ENCODE assay signal across 14 cellular contexts in the genomic region with DNA sequence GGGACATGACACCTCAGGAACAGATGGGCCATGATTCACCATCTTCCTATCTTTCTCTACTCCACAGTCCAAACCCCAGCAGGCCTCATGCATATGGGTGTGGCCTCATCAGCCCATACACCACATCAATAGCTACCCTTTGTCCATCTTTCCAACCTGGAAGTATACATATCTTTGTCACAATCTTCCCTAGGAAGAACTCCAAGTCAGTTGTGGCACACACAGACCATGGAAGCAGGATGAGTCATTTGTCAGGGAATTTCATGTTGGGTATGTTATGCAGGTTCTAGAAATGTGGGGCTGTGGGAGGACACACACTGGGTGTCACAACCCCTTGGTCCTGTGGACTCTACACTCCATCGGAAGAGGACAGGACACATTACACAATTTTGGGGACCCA. TPM values are rescaled to one million over a fixed set of nuclear protein-coding genes. Genes with fewer than 3 reads are reported as not detected.
DNase-seq lines count a peak whose midpoint lies in the region; ATAC-seq and TF ChIP-seq lines count a peak whose summit lies in the region.
"Had no signal": no experiment of that assay in that cellular context is flagged by ENCODE, and none has a peak within 500 bp of the region (broad histone marks: within the 10 kb centered on the region; RNA-seq: fewer than 3 reads in every experiment).

No MANE protein-coding gene starts in this region.

- POLR2A ChIA-PET in activated CD8-positive, alpha-beta T cell treated with anti-CD3 and anti-CD28 coated beads for 36 hours (lab: Charles Lee): no interaction called here

- H3K36me3 Mint-ChIP-seq in activated CD8-positive, alpha-beta T cell treated with anti-CD3 and anti-CD28 coated beads for 36 hours (ENCODE audit: low read depth): no peaks in the 10 kb centered on the region
- no peaks in the 10 kb centered on the region for H3K36me3 Mint-ChIP-seq in stimulated activated naive B cell treated with anti-CD40 and anti-IgM and Interleukin-4, amounts not matched to agents 10 μg/mL and 1 μg/mL and 100 μg/mL, for 72 hours
- H3K36me3 Mint-ChIP-seq: CD8-positive, alpha-beta memory T cell had no signal

- CTCF ChIA-PET in activated CD8-positive, alpha-beta T cell treated with anti-CD3 and anti-CD28 coated beads for 36 hours (lab: Charles Lee): interaction anchor here (2.2 kb wide), 1 partner anchor 16 kb away, joined by 11 read pairs; no protein-coding TSS in a partner anchor

- no peak overlapping the region for H3K4me3 Mint-ChIP-seq in activated CD8-positive, alpha-beta T cell treated with anti-CD3 and anti-CD28 coated beads for 36 hours
- H3K4me3 Mint-ChIP-seq in stimulated activated naive B cell treated with anti-CD40 and anti-IgM and Interleukin-4, amounts not matched to agents 10 μg/mL and 1 μg/mL and 100 μg/mL, for 72 hours: no peak overlapping the region
- H3K4me3 Mint-ChIP-seq: CD8-positive, alpha-beta memory T cell had no signal

- H3K4me3 ChIP-seq in choroid plexus epithelial cell (ENCODE audit: low read depth, low read length): no peak overlapping the region
- H3K4me3 ChIP-seq: BLaER1, GM12878 had no signal

- intact Hi-C loops in activated CD8-positive, alpha-beta T cell treated with anti-CD3 and anti-CD28 coated beads for 36 hours (cut with micrococcal nuclease): no loop called here

- no peaks in the 10 kb centered on the region for H3K9me3 Mint-ChIP-seq in activated CD8-positive, alpha-beta T cell treated with anti-CD3 and anti-CD28 coated beads for 36 hours
- H3K9me3 Mint-ChIP-seq in stimulated activated naive B cell treated with anti-CD40 and anti-IgM and Interleukin-4, amounts not matched to agents 10 μg/mL and 1 μg/mL and 100 μg/mL, for 72 hours: no peaks in the 10 kb centered on the region
- H3K9me3 Mint-ChIP-seq: CD8-positive, alpha-beta memory T cell had no signal

- no peaks in the 10 kb centered on the region for H3K4me1 Mint-ChIP-seq in activated CD8-positive, alpha-beta T cell treated with anti-CD3 and anti-CD28 coated beads for 36 hours (ENCODE audit: low read depth)
- no peaks in the 10 kb centered on the region for H3K4me1 Mint-ChIP-seq in stimulated activated naive B cell treated with anti-CD40 and anti-IgM and Interleukin-4, amounts not matched to agents 10 μg/mL and 1 μg/mL and 100 μg/mL, for 72 hours
- H3K4me1 Mint-ChIP-seq: CD8-positive, alpha-beta memory T cell had no signal

- H3K27me3 Mint-ChIP-seq in activated CD8-positive, alpha-beta T cell treated with anti-CD3 and anti-CD28 coated beads for 36 hours: no peaks in the 10 kb centered on the region
- no peaks in the 10 kb centered on the region for H3K27me3 Mint-ChIP-seq in stimulated activated naive B cell treated with anti-CD40 and anti-IgM and Interleukin-4, amounts not matched to agents 10 μg/mL and 1 μg/mL and 100 μg/mL, for 72 hours

- no peak overlapping the region for H3K27ac Mint-ChIP-seq in activated CD8-positive, alpha-beta T cell treated with anti-CD3 and anti-CD28 coated beads for 36 hours
- H3K27ac Mint-ChIP-seq in stimulated activated naive B cell treated with anti-CD40 and anti-IgM and Interleukin-4, amounts not matched to agents 10 μg/mL and 1 μg/mL and 100 μg/mL, for 72 hours: no peak overlapping the region

- ATAC-seq in activated CD8-positive, alpha-beta T cell treated with anti-CD3 and anti-CD28 coated beads for 36 hours: no peak
- ATAC-seq in stimulated activated naive B cell treated with anti-CD40 and anti-IgM and Interleukin-4, amounts not matched to agents 10 μg/mL and 1 μg/mL and 100 μg/mL, for 72 hours (replicated peaks): no peak

- DNase-seq in DMS53 (lab: John Stamatoyannopoulos, UW) (peak; percentile 12), DMS53 treated with DMSO at 0.1 percent for 48 hours (lab: John Stamatoyannopoulos, UW; ENCODE audit: unreplicated experiment) (no peak), choroid plexus epithelial cell (ENCODE audit: low read depth) (peak; percentile 12), islet precursor cell (peak; percentile 70), NCI-H526 (lab: John Stamatoyannopoulos, UW) (no peak)
- DNase-seq in activated CD8-positive, alpha-beta T cell treated with anti-CD3 and anti-CD28 coated beads for 36 hours: no peak
- no peak for DNase-seq in effector CD8-positive, alpha-beta T cell (lab: John Stamatoyannopoulos, UW)
- DNase-seq in stimulated activated naive B cell treated with anti-CD40 and anti-IgM and Interleukin-4, amounts not matched to agents 10 μg/mL and 1 μg/mL and 100 μg/mL, for 72 hours: no peak
- DNase-seq: CD8-positive, alpha-beta memory T cell; NCI-H187; NCI-H446 had no signal

- TF ChIP-seq CTCF in choroid plexus epithelial cell (conservative IDR thresholded peaks at IDR 0.05; ENCODE audit: low read depth, low read length): no peak
- no peak for TF ChIP-seq CTCF in activated CD8-positive, alpha-beta T cell treated with anti-CD3 and anti-CD28 coated beads for 36 hours (IDR thresholded peaks at IDR 0.05)

RNA-seq across cellular contexts. Expression of a gene that starts 30.5 kb away (rescaled TPM):
- total RNA-seq in activated CD8-positive, alpha-beta T cell treated with anti-CD3 and anti-CD28 coated beads for 36 hours: not detected
- total RNA-seq: CD8-positive, alpha-beta memory T cell; G401; GM12878 had no signal

RNA-seq across cellular contexts. Expression of a gene that starts 47.6 kb away (rescaled TPM):
- total RNA-seq in activated CD8-positive, alpha-beta T cell treated with anti-CD3 and anti-CD28 coated beads for 36 hours: not detected
- total RNA-seq: CD8-positive, alpha-beta memory T cell; G401 had no signal

Comparison
In these comparisons a context has a peak if more than half of its experiments do, and no peak if none do; other contexts are left out.
1. DNase-seq: peak in DMS53 (single experiment), choroid plexus epithelial cell (single experiment) and islet precursor cell (single experiment); none in DMS53 treated with DMSO at 0.1 percent for 48 hours (single experiment), activated CD8-positive, alpha-beta T cell treated with anti-CD3 and anti-CD28 coated beads for 36 hours (single experiment), effector CD8-positive, alpha-beta T cell (single experiment), NCI-H526 (0 of 2) and stimulated activated naive B cell treated with anti-CD40 and anti-IgM and Interleukin-4, amounts not matched to agents 10 μg/mL and 1 μg/mL and 100 μg/mL, for 72 hours (single experiment).